Comparison of ENCODE assay signal across 8 cellular contexts in the genomic region with DNA sequence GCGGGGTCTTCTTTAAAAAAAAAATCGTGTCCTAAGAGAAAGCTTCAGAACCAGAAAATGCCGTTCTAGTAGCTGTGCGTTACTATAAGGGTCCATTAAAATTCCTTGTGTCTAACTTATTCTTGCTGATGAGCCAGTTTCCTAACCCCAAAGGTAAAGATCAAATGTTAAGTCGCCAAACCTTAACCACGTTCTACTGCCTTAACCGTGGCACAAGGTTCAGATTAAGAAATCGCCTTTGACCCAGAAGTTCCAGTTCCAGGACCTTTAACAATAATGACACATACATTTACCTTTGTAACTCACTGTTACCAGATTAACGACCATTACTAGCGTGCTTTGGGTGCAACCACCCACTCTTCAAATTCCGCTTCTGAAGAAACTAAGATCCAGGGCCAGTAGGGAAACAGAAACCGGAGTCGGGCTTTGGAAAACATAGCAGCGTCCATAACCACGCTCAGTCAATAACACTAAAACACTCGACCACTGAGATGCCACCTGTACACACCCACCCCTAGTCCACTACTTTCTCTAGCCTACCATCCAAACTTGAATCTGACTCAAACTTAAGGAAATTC. TPM values are rescaled to one million over a fixed set of nuclear protein-coding genes. Genes with fewer than 3 reads are reported as not detected.
DNase-seq lines count a peak whose midpoint lies in the region; ATAC-seq and TF ChIP-seq lines count a peak whose summit lies in the region.

No MANE protein-coding gene starts in this region.

- 3 to 6% methylated on average over 11 to 16 of the region's 16 CpGs for WGBS in gastroesophageal sphincter (ENCODE audit: low coverage in 1 of 2), 2 donors

- CTCF ChIA-PET in activated B cell treated with CpG ODN at 0.5 μM for 24 hours (lab: Charles Lee) = interaction anchor here (1.3 to 1.7 kb wide), 3 partner anchors 84 to 101 kb away, joined by 3 to 9 read pairs (median 6); no protein-coding TSS in a partner anchor

- H3K9me3 Mint-ChIP-seq in activated B cell treated with CpG ODN at 0.5 μM for 24 hours = no peaks in the 10 kb centered on the region
- H3K9me3 Mint-ChIP-seq in progenitor cell of endocrine pancreas (ENCODE audit: low read depth) = no peaks in the 10 kb centered on the region

- intact Hi-C loops in activated B cell treated with CpG ODN at 0.5 μM for 24 hours (cut with micrococcal nuclease) = loop anchor here (1.0 to 5.0 kb wide), 10 partner anchors 19 to 771 kb away; a partner anchor contains a TSS

- H3K4me1 ChIP-seq in gastroesophageal sphincter = peaks cover 0 to 37% (median 2%) of the 10 kb centered on the region in 3 donors

- ATAC-seq in HG03520 (IDR thresholded peaks at IDR 0.05; ENCODE audit: unreplicated experiment) (peak; percentile 20), activated B cell treated with CpG ODN at 0.5 μM for 24 hours (ENCODE audit: low read depth) (peak; percentile 26), gastroesophageal sphincter (peak; percentile 35)

- TF ChIP-seq CTCF in GM20000 (IDR thresholded peaks at IDR 0.05; ENCODE audit: extremely low read depth, missing control alignments) (no peak), activated B cell treated with CpG ODN at 0.5 μM for 24 hours (IDR thresholded peaks at IDR 0.05) (no peak), gastroesophageal sphincter (IDR thresholded peaks at IDR 0.05) (no peak), progenitor cell of endocrine pancreas (IDR thresholded peaks at IDR 0.05; ENCODE audit: unreplicated experiment) (no peak)

- POLR2A ChIA-PET in activated B cell treated with CpG ODN at 0.5 μM for 24 hours (lab: Charles Lee) = interaction anchor here (0.7 to 0.8 kb wide), 2 partner anchors 46 to 84 kb away, joined by 3 to 4 read pairs; no protein-coding TSS in a partner anchor

- H3K27ac ChIP-seq in gastroesophageal sphincter = peak overlapping the region; percentile 82 to 89 (median 86)

- DNase-seq in EL = peak; percentile 38
- peak; percentile 25 for DNase-seq in GM20000 (ENCODE audit: low spot score)
- no peak for DNase-seq in activated B cell treated with CpG ODN at 0.5 μM for 24 hours
- no peak for DNase-seq in progenitor cell of endocrine pancreas (ENCODE audit: low spot score, unreplicated experiment)
- DNase-seq in NCI-H1436 (lab: John Stamatoyannopoulos, UW) = no peak
- no peak for DNase-seq in D341Med (ENCODE audit: low spot score)

- peak overlapping the region; percentile 100 for H3K4me3 Mint-ChIP-seq in activated B cell treated with CpG ODN at 0.5 μM for 24 hours
- peak overlapping the region; percentile 98 for H3K4me3 Mint-ChIP-seq in progenitor cell of endocrine pancreas (ENCODE audit: low read depth)

- peak overlapping the region; percentile 75 to 96 for H3K4me3 ChIP-seq in gastroesophageal sphincter

- H3K27me3 ChIP-seq in gastroesophageal sphincter = no peaks in the 10 kb centered on the region

- no peak for TF ChIP-seq POLR2A in gastroesophageal sphincter (IDR thresholded peaks at IDR 0.05)

- H3K9me3 ChIP-seq in gastroesophageal sphincter = no peaks in the 10 kb centered on the region

- peaks cover 0 to 9% of the 10 kb centered on the region in 2 donors for H3K36me3 ChIP-seq in gastroesophageal sphincter

- peak overlapping the region; percentile 99 for H3K27ac Mint-ChIP-seq in activated B cell treated with CpG ODN at 0.5 μM for 24 hours
- peak overlapping the region; percentile 100 for H3K27ac Mint-ChIP-seq in progenitor cell of endocrine pancreas

- peaks cover 50% of the 10 kb centered on the region for H3K4me1 Mint-ChIP-seq in activated B cell treated with CpG ODN at 0.5 μM for 24 hours
- peaks cover 10% of the 10 kb centered on the region for H3K4me1 Mint-ChIP-seq in progenitor cell of endocrine pancreas (ENCODE audit: low read depth)

- peaks cover 4% of the 10 kb centered on the region for H3K27me3 Mint-ChIP-seq in activated B cell treated with CpG ODN at 0.5 μM for 24 hours
- H3K27me3 Mint-ChIP-seq in progenitor cell of endocrine pancreas = peaks cover 17% of the 10 kb centered on the region

- H3K36me3 Mint-ChIP-seq in activated B cell treated with CpG ODN at 0.5 μM for 24 hours (ENCODE audit: low read depth) (peaks cover 26% of the 10 kb centered on the region), progenitor cell of endocrine pancreas (ENCODE audit: insufficient read depth) (peaks cover 2% of the 10 kb centered on the region)

- no peak for TF ChIP-seq EP300 in gastroesophageal sphincter (IDR thresholded peaks at IDR 0.05)

RNA-seq across cellular contexts. Expression of a gene that starts 0.6 kb away (rescaled TPM):
- total RNA-seq in activated B cell treated with CpG ODN at 0.5 μM for 24 hours (23.0 and 23.7 TPM in 2 replicates), gastroesophageal sphincter (10 to 100 TPM; 13.4 to 22.7 (median 19.4) TPM), progenitor cell of endocrine pancreas (24.9 and 30.5 TPM in 2 replicates)

Comparison
In these comparisons a context has a peak if more than half of its experiments do, and no peak if none do; other contexts are left out.
1. DNase-seq: peak in EL (single experiment) and GM20000 (single experiment); none in activated B cell treated with CpG ODN at 0.5 μM for 24 hours (single experiment), progenitor cell of endocrine pancreas (single experiment), NCI-H1436 (single experiment) and D341Med (single experiment).
2. Peak in every context shown above with its lines, with median percentiles within 50 percentile points of each other: ATAC-seq.